ENCODE assay signal across 9 cellular contexts in the genomic region with DNA sequence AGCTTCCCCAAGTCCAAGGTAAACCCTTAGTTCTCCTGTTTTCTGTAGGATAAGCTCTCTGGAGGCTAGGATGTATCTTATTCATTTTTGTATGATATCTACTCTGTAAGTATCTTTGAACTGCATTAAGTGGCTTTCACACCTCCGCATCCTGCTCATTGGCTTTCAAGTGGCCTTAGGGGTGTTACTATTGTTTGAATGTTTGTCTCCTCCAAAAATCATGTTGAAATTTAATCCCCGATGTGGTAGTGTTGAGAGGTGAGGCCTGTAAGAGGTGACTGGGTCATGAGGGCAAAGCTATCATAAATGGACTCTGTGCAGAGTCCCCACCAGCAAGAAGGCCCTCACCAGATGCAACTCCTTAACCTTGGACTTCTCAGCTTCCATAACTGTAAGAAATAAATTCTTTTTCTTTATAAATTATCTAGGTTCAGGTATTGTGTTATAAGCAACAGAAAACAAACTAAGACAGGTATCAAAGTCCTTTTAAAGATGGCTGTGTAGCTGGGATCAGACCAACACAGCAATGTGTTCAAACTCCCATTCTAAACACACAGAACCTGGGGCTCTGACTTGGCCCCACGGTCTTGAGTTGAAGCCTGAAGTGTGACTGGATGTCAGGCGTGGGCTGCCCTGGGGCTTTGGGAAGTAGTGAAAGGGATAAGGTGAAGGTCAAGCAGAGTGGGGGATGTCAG. TPM values are rescaled to one million over a fixed set of nuclear protein-coding genes. Genes with fewer than 3 reads are reported as not detected.
A peak's percentile ranks its signal among the peaks of the same experiment; 100 is the strongest.
DNase-seq lines count a peak whose midpoint lies in the region; ATAC-seq and TF ChIP-seq lines count a peak whose summit lies in the region.
"Had no signal": no experiment of that assay in that cellular context is flagged by ENCODE, and none has a peak within 500 bp of the region (broad histone marks: within the 10 kb centered on the region; RNA-seq: fewer than 3 reads in every experiment).

No MANE protein-coding gene starts in this region.

- H3K9me3 ChIP-seq in esophagus muscularis mucosa: no peaks in the 10 kb centered on the region

- H3K36me3 ChIP-seq in esophagus muscularis mucosa: no peaks in the 10 kb centered on the region

- peaks cover 5 to 36% (median 18%) of the 10 kb centered on the region in 4 donors for H3K4me1 ChIP-seq in esophagus muscularis mucosa

- no peaks in the 10 kb centered on the region for H3K27me3 ChIP-seq in esophagus muscularis mucosa

- 89% methylated on average over 4 of the region's 4 CpGs for WGBS in esophagus muscularis mucosa

- TF ChIP-seq CTCF in esophagus muscularis mucosa (IDR thresholded peaks at IDR 0.05): no peak

- H3K4me3 ChIP-seq in esophagus muscularis mucosa: no peak overlapping the region

- peak overlapping the region in 2 of 4 donors; percentile 13 to 63 for H3K27ac ChIP-seq in esophagus muscularis mucosa (replicated peaks in 1 of 4)
- H3K27ac ChIP-seq in substantia nigra (ENCODE audit: low read depth, low read length, poor library complexity, severe bottlenecking): peak overlapping the region; percentile 39

- peak; percentile 15 for ATAC-seq in HG03469 (IDR thresholded peaks at IDR 0.05; ENCODE audit: unreplicated experiment)
- no peak for ATAC-seq in HG02870 (IDR thresholded peaks at IDR 0.05; ENCODE audit: unreplicated experiment)

- peak; percentile 19 for DNase-seq in activated gamma-delta T cell treated with Interleukin-2 at 50 U/mL for 16 hours
- DNase-seq in activated gamma-delta T cell (lab: John Stamatoyannopoulos, UW): no peak
- peak; percentile 83 for DNase-seq in esophagus muscularis mucosa (ENCODE audit: extremely low spot score)
- DNase-seq in substantia nigra (lab: John Stamatoyannopoulos, UW): no peak
- DNase-seq in HuH-7.5 (ENCODE audit: low spot score): no peak
- no peak for DNase-seq in NCI-H146 (lab: John Stamatoyannopoulos, UW)
- DNase-seq: NK-92 treated with Interleukin-12 subunit alpha and Interleukin-12 subunit beta, amount 100 ng/mL, for 24 hours had no signal

- no peak for TF ChIP-seq EP300 in esophagus muscularis mucosa (IDR thresholded peaks at IDR 0.05)

- no peak for TF ChIP-seq POLR2A in esophagus muscularis mucosa (IDR thresholded peaks at IDR 0.05; ENCODE audit: low read depth)

- intact Hi-C loops in esophagus muscularis mucosa (cut with DNase I): no loop called here

RNA-seq across cellular contexts. Expression of gene TBXAS1, which starts 25.9 kb away (rescaled TPM):
- 10 to 100 TPM in 3 of 4 donors, 1 to 10 TPM in 1; 9.8 to 31.3 (median 13.5) TPM for total RNA-seq in esophagus muscularis mucosa

Comparison
In these comparisons a context has a peak if more than half of its experiments do, and no peak if none do; other contexts are left out.
1. DNase-seq: peak in activated gamma-delta T cell treated with Interleukin-2 at 50 U/mL for 16 hours (single experiment) and esophagus muscularis mucosa (single experiment); none in activated gamma-delta T cell (single experiment), substantia nigra (0 of 49), HuH-7.5 (single experiment) and NCI-H146 (single experiment).